In the genomic region with DNA sequence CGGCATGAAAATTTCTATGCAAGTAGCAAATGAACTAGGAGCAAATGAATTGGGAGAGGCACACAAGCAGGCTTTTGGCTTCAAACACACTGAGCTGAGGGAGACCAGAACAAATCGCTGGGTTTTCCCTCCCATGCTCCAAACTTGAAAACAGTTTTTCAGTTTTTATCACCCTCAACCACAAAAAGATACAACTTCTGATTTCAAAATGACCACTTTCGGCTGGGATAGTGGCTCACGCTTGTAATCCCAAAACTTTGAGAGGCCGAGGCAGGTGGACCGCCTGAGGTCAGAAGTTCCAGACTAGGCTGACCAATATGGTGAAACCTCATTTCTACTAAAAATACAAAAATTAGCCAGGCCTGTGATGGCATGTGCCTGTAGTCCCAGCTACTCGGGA, we compare ENCODE assay signal across 1 cellular context.
TF ChIP-seq lines count a peak whose summit lies in the region.

No MANE protein-coding gene starts in this region.

TF ChIP-seq in GM12878, 131 proteins besides CTCF, POLR2A, EP300 and RAD21 (continues in another document):
- TF ChIP-seq CREB1 (IDR thresholded peaks at IDR 0.05; ENCODE audit: low read depth) (no peak), RBBP5 (conservative IDR thresholded peaks at IDR 0.05) (no peak), NFIC (IDR thresholded peaks at IDR 0.05; ENCODE audit: low read depth, low read length) (peak; percentile 83; the same call in 1 of the 2 replicates), NFXL1 (IDR thresholded peaks at IDR 0.05; ENCODE audit: borderline replicate concordance) (no peak), STAT1 (conservative IDR thresholded peaks at IDR 0.05) (no peak), CBFB (IDR thresholded peaks at IDR 0.05; ENCODE audit: low read depth) (0 out of 2 replicates have a peak, but pooled peaks have one; percentile 35), KDM1A (IDR thresholded peaks at IDR 0.05; ENCODE audit: borderline replicate concordance) (no peak), NR2C2 (IDR thresholded peaks at IDR 0.05; ENCODE audit: borderline replicate concordance, control insufficient read depth, insufficient read length, low read depth) (no peak), HDGF (IDR thresholded peaks at IDR 0.05) (no peak), BCL11A (IDR thresholded peaks at IDR 0.05; ENCODE audit: low read depth, low read length) (no peak), POU2F2 (IDR thresholded peaks at IDR 0.05; ENCODE audit: borderline replicate concordance, low read depth, low read length) (no peak), YBX1 (IDR thresholded peaks at IDR 0.05) (no peak), ZNF274 (IDR thresholded peaks at IDR 0.05; ENCODE audit: insufficient read depth, insufficient read length) (no peak), MTA3 (IDR thresholded peaks at IDR 0.05; ENCODE audit: borderline replicate concordance, low read length) (no peak), CHD2 (IDR thresholded peaks at IDR 0.05; ENCODE audit: borderline replicate concordance, low read depth, low read length) (no peak), SMC3 (IDR thresholded peaks at IDR 0.05; ENCODE audit: borderline replicate concordance, low read length) (no peak), SRF (IDR thresholded peaks at IDR 0.05; ENCODE audit: low read depth in 2 of 2, low read length in 2 of 2) (no peak), SUZ12 (IDR thresholded peaks at IDR 0.05; ENCODE audit: unreplicated experiment) (no peak), TCF7 (IDR thresholded peaks at IDR 0.05; ENCODE audit: borderline replicate concordance) (0 out of 2 replicates have a peak, but pooled peaks have one; percentile 22), RCOR1 (conservative IDR thresholded peaks at IDR 0.05; ENCODE audit: low read depth, low read length) (no peak), POLR2AphosphoS5 (IDR thresholded peaks at IDR 0.05; ENCODE audit: low read length) (no peak), SUPT20H (IDR thresholded peaks at IDR 0.05; ENCODE audit: borderline replicate concordance, control insufficient read depth, low read depth, low read length) (no peak), JUND (IDR thresholded peaks at IDR 0.05; ENCODE audit: low read depth, low read length) (no peak), SIN3A (IDR thresholded peaks at IDR 0.05; ENCODE audit: low read depth, low read length) (no peak), KAT2A (conservative IDR thresholded peaks at IDR 0.05; ENCODE audit: control insufficient read depth, low read depth, low read length) (no peak), NR2F1 (conservative IDR thresholded peaks at IDR 0.05) (0 out of 2 replicates have a peak, but pooled peaks have one; percentile 43)
- TF ChIP-seq, protein P1, sequence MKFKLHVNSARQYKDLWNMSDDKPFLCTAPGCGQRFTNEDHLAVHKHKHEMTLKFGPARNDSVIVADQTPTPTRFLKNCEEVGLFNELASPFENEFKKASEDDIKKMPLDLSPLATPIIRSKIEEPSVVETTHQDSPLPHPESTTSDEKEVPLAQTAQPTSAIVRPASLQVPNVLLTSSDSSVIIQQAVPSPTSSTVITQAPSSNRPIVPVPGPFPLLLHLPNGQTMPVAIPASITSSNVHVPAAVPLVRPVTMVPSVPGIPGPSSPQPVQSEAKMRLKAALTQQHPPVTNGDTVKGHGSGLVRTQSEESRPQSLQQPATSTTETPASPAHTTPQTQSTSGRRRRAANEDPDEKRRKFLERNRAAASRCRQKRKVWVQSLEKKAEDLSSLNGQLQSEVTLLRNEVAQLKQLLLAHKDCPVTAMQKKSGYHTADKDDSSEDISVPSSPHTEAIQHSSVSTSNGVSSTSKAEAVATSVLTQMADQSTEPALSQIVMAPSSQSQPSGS (IDR thresholded peaks at IDR 0.05; ENCODE audit: low read length) = peak; percentile 42; the same call in 1 of the 2 replicates
- TF ChIP-seq, protein P2, sequence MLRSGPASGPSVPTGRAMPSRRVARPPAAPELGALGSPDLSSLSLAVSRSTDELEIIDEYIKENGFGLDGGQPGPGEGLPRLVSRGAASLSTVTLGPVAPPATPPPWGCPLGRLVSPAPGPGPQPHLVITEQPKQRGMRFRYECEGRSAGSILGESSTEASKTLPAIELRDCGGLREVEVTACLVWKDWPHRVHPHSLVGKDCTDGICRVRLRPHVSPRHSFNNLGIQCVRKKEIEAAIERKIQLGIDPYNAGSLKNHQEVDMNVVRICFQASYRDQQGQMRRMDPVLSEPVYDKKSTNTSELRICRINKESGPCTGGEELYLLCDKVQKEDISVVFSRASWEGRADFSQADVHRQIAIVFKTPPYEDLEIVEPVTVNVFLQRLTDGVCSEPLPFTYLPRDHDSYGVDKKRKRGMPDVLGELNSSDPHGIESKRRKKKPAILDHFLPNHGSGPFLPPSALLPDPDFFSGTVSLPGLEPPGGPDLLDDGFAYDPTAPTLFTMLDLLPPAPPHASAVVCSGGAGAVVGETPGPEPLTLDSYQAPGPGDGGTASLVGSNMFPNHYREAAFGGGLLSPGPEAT (IDR thresholded peaks at IDR 0.05; ENCODE audit: low read depth) = no peak
- TF ChIP-seq, protein P3, sequence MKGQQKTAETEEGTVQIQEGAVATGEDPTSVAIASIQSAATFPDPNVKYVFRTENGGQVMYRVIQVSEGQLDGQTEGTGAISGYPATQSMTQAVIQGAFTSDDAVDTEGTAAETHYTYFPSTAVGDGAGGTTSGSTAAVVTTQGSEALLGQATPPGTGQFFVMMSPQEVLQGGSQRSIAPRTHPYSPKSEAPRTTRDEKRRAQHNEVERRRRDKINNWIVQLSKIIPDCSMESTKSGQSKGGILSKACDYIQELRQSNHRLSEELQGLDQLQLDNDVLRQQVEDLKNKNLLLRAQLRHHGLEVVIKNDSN (IDR thresholded peaks at IDR 0.05; ENCODE audit: borderline replicate concordance, extremely low read length, insufficient read depth, low read depth, low read length) = no peak
- TF ChIP-seq, protein P4, sequence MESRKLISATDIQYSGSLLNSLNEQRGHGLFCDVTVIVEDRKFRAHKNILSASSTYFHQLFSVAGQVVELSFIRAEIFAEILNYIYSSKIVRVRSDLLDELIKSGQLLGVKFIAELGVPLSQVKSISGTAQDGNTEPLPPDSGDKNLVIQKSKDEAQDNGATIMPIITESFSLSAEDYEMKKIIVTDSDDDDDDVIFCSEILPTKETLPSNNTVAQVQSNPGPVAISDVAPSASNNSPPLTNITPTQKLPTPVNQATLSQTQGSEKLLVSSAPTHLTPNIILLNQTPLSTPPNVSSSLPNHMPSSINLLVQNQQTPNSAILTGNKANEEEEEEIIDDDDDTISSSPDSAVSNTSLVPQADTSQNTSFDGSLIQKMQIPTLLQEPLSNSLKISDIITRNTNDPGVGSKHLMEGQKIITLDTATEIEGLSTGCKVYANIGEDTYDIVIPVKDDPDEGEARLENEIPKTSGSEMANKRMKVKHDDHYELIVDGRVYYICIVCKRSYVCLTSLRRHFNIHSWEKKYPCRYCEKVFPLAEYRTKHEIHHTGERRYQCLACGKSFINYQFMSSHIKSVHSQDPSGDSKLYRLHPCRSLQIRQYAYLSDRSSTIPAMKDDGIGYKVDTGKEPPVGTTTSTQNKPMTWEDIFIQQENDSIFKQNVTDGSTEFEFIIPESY (IDR thresholded peaks at IDR 0.05) = no peak
- TF ChIP-seq, protein P5, sequence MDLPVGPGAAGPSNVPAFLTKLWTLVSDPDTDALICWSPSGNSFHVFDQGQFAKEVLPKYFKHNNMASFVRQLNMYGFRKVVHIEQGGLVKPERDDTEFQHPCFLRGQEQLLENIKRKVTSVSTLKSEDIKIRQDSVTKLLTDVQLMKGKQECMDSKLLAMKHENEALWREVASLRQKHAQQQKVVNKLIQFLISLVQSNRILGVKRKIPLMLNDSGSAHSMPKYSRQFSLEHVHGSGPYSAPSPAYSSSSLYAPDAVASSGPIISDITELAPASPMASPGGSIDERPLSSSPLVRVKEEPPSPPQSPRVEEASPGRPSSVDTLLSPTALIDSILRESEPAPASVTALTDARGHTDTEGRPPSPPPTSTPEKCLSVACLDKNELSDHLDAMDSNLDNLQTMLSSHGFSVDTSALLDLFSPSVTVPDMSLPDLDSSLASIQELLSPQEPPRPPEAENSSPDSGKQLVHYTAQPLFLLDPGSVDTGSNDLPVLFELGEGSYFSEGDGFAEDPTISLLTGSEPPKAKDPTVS (IDR thresholded peaks at IDR 0.05; ENCODE audit: low read depth, low read length) = no peak
- TF ChIP-seq, protein P6, sequence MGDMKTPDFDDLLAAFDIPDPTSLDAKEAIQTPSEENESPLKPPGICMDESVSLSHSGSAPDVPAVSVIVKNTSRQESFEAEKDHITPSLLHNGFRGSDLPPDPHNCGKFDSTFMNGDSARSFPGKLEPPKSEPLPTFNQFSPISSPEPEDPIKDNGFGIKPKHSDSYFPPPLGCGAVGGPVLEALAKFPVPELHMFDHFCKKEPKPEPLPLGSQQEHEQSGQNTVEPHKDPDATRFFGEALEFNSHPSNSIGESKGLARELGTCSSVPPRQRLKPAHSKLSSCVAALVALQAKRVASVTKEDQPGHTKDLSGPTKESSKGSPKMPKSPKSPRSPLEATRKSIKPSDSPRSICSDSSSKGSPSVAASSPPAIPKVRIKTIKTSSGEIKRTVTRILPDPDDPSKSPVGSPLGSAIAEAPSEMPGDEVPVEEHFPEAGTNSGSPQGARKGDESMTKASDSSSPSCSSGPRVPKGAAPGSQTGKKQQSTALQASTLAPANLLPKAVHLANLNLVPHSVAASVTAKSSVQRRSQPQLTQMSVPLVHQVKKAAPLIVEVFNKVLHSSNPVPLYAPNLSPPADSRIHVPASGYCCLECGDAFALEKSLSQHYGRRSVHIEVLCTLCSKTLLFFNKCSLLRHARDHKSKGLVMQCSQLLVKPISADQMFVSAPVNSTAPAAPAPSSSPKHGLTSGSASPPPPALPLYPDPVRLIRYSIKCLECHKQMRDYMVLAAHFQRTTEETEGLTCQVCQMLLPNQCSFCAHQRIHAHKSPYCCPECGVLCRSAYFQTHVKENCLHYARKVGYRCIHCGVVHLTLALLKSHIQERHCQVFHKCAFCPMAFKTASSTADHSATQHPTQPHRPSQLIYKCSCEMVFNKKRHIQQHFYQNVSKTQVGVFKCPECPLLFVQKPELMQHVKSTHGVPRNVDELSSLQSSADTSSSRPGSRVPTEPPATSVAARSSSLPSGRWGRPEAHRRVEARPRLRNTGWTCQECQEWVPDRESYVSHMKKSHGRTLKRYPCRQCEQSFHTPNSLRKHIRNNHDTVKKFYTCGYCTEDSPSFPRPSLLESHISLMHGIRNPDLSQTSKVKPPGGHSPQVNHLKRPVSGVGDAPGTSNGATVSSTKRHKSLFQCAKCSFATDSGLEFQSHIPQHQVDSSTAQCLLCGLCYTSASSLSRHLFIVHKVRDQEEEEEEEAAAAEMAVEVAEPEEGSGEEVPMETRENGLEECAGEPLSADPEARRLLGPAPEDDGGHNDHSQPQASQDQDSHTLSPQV (IDR thresholded peaks at IDR 0.05) = no peak
- TF ChIP-seq, protein P7, sequence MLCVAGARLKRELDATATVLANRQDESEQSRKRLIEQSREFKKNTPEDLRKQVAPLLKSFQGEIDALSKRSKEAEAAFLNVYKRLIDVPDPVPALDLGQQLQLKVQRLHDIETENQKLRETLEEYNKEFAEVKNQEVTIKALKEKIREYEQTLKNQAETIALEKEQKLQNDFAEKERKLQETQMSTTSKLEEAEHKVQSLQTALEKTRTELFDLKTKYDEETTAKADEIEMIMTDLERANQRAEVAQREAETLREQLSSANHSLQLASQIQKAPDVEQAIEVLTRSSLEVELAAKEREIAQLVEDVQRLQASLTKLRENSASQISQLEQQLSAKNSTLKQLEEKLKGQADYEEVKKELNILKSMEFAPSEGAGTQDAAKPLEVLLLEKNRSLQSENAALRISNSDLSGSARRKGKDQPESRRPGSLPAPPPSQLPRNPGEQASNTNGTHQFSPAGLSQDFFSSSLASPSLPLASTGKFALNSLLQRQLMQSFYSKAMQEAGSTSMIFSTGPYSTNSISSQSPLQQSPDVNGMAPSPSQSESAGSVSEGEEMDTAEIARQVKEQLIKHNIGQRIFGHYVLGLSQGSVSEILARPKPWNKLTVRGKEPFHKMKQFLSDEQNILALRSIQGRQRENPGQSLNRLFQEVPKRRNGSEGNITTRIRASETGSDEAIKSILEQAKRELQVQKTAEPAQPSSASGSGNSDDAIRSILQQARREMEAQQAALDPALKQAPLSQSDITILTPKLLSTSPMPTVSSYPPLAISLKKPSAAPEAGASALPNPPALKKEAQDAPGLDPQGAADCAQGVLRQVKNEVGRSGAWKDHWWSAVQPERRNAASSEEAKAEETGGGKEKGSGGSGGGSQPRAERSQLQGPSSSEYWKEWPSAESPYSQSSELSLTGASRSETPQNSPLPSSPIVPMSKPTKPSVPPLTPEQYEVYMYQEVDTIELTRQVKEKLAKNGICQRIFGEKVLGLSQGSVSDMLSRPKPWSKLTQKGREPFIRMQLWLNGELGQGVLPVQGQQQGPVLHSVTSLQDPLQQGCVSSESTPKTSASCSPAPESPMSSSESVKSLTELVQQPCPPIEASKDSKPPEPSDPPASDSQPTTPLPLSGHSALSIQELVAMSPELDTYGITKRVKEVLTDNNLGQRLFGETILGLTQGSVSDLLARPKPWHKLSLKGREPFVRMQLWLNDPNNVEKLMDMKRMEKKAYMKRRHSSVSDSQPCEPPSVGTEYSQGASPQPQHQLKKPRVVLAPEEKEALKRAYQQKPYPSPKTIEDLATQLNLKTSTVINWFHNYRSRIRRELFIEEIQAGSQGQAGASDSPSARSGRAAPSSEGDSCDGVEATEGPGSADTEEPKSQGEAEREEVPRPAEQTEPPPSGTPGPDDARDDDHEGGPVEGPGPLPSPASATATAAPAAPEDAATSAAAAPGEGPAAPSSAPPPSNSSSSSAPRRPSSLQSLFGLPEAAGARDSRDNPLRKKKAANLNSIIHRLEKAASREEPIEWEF (IDR thresholded peaks at IDR 0.05; ENCODE audit: insufficient replicate concordance, low read depth, low read length) = no peak
- TF ChIP-seq, protein P8, sequence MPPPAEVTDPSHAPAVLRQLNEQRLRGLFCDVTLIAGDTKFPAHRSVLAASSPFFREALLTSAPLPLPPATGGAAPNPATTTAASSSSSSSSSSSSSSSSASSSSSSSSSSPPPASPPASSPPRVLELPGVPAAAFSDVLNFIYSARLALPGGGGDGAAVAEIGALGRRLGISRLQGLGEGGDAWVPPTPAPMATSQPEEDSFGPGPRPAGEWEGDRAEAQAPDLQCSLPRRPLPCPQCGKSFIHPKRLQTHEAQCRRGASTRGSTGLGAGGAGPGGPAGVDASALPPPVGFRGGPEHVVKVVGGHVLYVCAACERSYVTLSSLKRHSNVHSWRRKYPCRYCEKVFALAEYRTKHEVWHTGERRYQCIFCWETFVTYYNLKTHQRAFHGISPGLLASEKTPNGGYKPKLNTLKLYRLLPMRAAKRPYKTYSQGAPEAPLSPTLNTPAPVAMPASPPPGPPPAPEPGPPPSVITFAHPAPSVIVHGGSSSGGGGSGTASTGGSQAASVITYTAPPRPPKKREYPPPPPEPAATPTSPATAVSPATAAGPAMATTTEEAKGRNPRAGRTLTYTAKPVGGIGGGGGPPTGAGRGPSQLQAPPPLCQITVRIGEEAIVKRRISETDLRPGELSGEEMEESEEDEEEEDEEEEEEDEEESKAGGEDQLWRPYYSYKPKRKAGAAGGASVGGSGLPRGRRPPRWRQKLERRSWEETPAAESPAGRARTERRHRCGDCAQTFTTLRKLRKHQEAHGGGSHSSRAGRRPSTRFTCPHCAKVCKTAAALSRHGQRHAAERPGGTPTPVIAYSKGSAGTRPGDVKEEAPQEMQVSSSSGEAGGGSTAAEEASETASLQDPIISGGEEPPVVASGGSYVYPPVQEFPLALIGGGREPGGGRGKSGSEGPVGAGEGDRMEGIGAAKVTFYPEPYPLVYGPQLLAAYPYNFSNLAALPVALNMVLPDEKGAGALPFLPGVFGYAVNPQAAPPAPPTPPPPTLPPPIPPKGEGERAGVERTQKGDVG (CRISPR knock-in tag; IDR thresholded peaks at IDR 0.05) = no peak
